In the genomic region with DNA sequence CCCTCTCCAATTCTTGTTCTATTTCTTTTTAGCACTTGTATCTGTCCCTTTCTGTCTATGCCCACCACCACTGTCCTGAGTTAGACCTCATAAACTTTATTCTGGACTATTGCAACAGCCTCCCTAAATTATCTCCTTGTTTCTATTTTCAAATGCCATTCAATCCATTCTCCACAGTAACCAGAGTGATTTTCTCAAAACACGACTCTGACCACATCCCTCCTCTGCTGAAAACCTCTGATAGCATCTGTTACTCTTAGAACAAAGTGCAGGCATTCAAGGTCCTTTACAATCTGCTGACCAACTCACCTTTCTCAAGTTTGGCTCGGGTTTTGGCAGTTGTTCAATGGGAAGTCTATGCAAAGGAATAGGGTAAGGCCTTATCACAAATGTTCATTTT, we compare ENCODE assay signal across 23 cellular contexts. TPM values are rescaled to one million over a fixed set of nuclear protein-coding genes. Genes with fewer than 3 reads are reported as not detected.
A peak's percentile ranks its signal among the peaks of the same experiment; 100 is the strongest.
DNase-seq lines count a peak whose midpoint lies in the region; ATAC-seq, FAIRE-seq and TF ChIP-seq lines count a peak whose summit lies in the region.
"Had no signal": no experiment of that assay in that cellular context is flagged by ENCODE, and none has a peak within 500 bp of the region (broad histone marks: within the 10 kb centered on the region; RNA-seq: fewer than 3 reads in every experiment).

No MANE protein-coding gene starts in this region.

- no peak for DNase-seq in activated naive CD8-positive, alpha-beta T cell treated with anti-CD3 and anti-CD28 coated beads, Interleukin-2, amount 10 ng/mL, durations not matched to agents 7 days and 5 days
- no peak for DNase-seq in activated naive CD8-positive, alpha-beta T cell treated with anti-CD3 and anti-CD28 coated beads, Interleukin-2, amount 50 U/mL, for 24 hours
- DNase-seq in M059J (ENCODE audit: low read depth) = peak; percentile 59
- no peak for DNase-seq in K562 (ENCODE audit: extremely low read depth in 1 of 4, low spot score in 3 of 4)
- DNase-seq in pancreas = peak in 2 of 6 donors; percentile 30 to 38
- no peak for DNase-seq in SHP77 treated with DMSO at 0.1 percent for 48 hours (lab: John Stamatoyannopoulos, UW)
- no peak for DNase-seq in NCI-H1092 (lab: John Stamatoyannopoulos, UW)
- DNase-seq: activated gamma-delta T cell, amygdala, C1 segment of cervical spinal cord, esophagus squamous epithelium, islet precursor cell, NCI-H1436 treated with DMSO at 0.1 percent for 48 hours, NCI-H510A treated with DMSO at 0.1 percent for 48 hours, stomach, tibial artery had no signal

- H2AFZ ChIP-seq in K562 (ENCODE audit: low read depth, low read length) = no peak overlapping the region
- H2AFZ ChIP-seq: neural progenitor cell had no signal

- H3K9me3 Mint-ChIP-seq in activated naive CD8-positive, alpha-beta T cell treated with anti-CD3 and anti-CD28 coated beads, Interleukin-2, amount 10 ng/mL, durations not matched to agents 7 days and 5 days = peaks cover 5% of the 10 kb centered on the region
- H3K9me3 Mint-ChIP-seq in activated naive CD8-positive, alpha-beta T cell treated with anti-CD3 and anti-CD28 coated beads, Interleukin-2, amount 50 U/mL, for 24 hours = no peaks in the 10 kb centered on the region
- H3K9me3 Mint-ChIP-seq: neural progenitor cell had no signal

- H3K4me1 ChIP-seq in K562 (replicated peaks in 1 of 2; ENCODE audit: control insufficient read depth in 2 of 2, insufficient read depth in 2 of 2, low read length in 2 of 2) = no peaks in the 10 kb centered on the region; a peak in 1 of 5 replicates
- no peaks in the 10 kb centered on the region for H3K4me1 ChIP-seq in pancreas
- H3K4me1 ChIP-seq: neural progenitor cell, prostate gland, stomach, tibial artery had no signal

- H3K36me3 ChIP-seq in K562 (ENCODE audit: control insufficient read depth, insufficient read depth, low read length) = no peaks in the 10 kb centered on the region
- no peaks in the 10 kb centered on the region for H3K36me3 ChIP-seq in pancreas
- H3K36me3 ChIP-seq: esophagus squamous epithelium, neural progenitor cell, prostate gland, stomach, tibial artery had no signal

- no peak overlapping the region for H3K4me2 ChIP-seq in K562 (ENCODE audit: insufficient read depth, low read length)
- H3K4me2 ChIP-seq: neural progenitor cell had no signal

- CTCF ChIA-PET in K562 (lab: Yijun Ruan, JAX; ENCODE audit: low intra/inter-chr PET ratio) = no interaction called here

- 1% methylated on average over 2 of the region's 2 CpGs for WGBS in K562 (ENCODE audit: insufficient coverage, low coverage, missing lambda C conversion rate)
- 7 to 12% methylated on average over 2 of the region's 2 CpGs for WGBS in pancreas, 2 donors

- no peak for TF ChIP-seq POLR2A in K562 (conservative IDR thresholded peaks at IDR 0.05)

- H3K4me3 ChIP-seq in K562 (no peak overlapping the region), pancreas (no peak overlapping the region)
- H3K4me3 ChIP-seq: esophagus squamous epithelium, neural progenitor cell, prostate gland, stomach, tibial artery had no signal

- in situ Hi-C loops in K562 (cut with MboI) = no loop called here

- H3K27me3 ChIP-seq in K562 (ENCODE audit: control insufficient read depth in 2 of 2, insufficient read depth in 2 of 2, low read length in 2 of 2) (0 out of 5 replicates have a peak, but pooled peaks cover 0 to 4% of the 10 kb centered on the region in 2 experiments), pancreas (no peaks in the 10 kb centered on the region)
- H3K27me3 ChIP-seq: neural progenitor cell, stomach had no signal

- peak overlapping the region; percentile 66 for H3K27ac Mint-ChIP-seq in activated naive CD8-positive, alpha-beta T cell treated with anti-CD3 and anti-CD28 coated beads, Interleukin-2, amount 10 ng/mL, durations not matched to agents 7 days and 5 days
- no peak overlapping the region for H3K27ac Mint-ChIP-seq in activated naive CD8-positive, alpha-beta T cell treated with anti-CD3 and anti-CD28 coated beads, Interleukin-2, amount 50 U/mL, for 24 hours
- H3K27ac Mint-ChIP-seq: neural progenitor cell had no signal

- no TSS peak for BruUV-seq in K562 (replicated peaks; lab: Mats Ljungman, UMichigan)

- peaks cover 2% of the 10 kb centered on the region for H3K27me3 Mint-ChIP-seq in activated naive CD8-positive, alpha-beta T cell treated with anti-CD3 and anti-CD28 coated beads, Interleukin-2, amount 10 ng/mL, durations not matched to agents 7 days and 5 days
- H3K27me3 Mint-ChIP-seq in activated naive CD8-positive, alpha-beta T cell treated with anti-CD3 and anti-CD28 coated beads, Interleukin-2, amount 50 U/mL, for 24 hours = no peaks in the 10 kb centered on the region

- H3K9me3 ChIP-seq in K562 (replicated peaks; ENCODE audit: control insufficient read depth, insufficient read depth, low read depth, low read length) (no peaks in the 10 kb centered on the region; the same call in 1 of the 2 replicates), pancreas (no peaks in the 10 kb centered on the region)
- H3K9me3 ChIP-seq: esophagus squamous epithelium, prostate gland, stomach, tibial artery had no signal

- POLR2A ChIA-PET in activated naive CD8-positive, alpha-beta T cell treated with anti-CD3 and anti-CD28 coated beads, Interleukin-2, amount 10 ng/mL, durations not matched to agents 7 days and 5 days (lab: Charles Lee) = no interaction called here
- POLR2A ChIA-PET in K562 (lab: Yijun Ruan, JAX) = no interaction called here

- H3K4me3 Mint-ChIP-seq in activated naive CD8-positive, alpha-beta T cell treated with anti-CD3 and anti-CD28 coated beads, Interleukin-2, amount 10 ng/mL, durations not matched to agents 7 days and 5 days = peak overlapping the region; percentile 22
- no peak overlapping the region for H3K4me3 Mint-ChIP-seq in activated naive CD8-positive, alpha-beta T cell treated with anti-CD3 and anti-CD28 coated beads, Interleukin-2, amount 50 U/mL, for 24 hours
- H3K4me3 Mint-ChIP-seq: neural progenitor cell had no signal

- no peak for TF ChIP-seq RAD21 in K562 (CRISPR knock-in tag; conservative IDR thresholded peaks at IDR 0.05 in 1 of 2, IDR thresholded peaks at IDR 0.05 in 1 of 2)

- H3K9ac ChIP-seq in K562 (ENCODE audit: insufficient read depth in 1 of 2, low read depth in 2 of 2, low read length in 2 of 2) = no peak overlapping the region
- H3K9ac ChIP-seq: neural progenitor cell had no signal

- intact Hi-C loops in K562 (cut with micrococcal nuclease) (no loop called here), pancreas (cut with DNase I) (no loop called here)

- no peaks in the 10 kb centered on the region for H3K9me1 ChIP-seq in K562 (ENCODE audit: control insufficient read depth, insufficient read depth, low read length)

- no peaks in the 10 kb centered on the region for H4K20me1 ChIP-seq in K562 (replicated peaks; ENCODE audit: control insufficient read depth, insufficient read depth, low read length)

- TF ChIP-seq CTCF in K562 (IDR thresholded peaks at IDR 0.05 in 2 of 3, conservative IDR thresholded peaks at IDR 0.05 in 1 of 3; ENCODE audit: insufficient read depth in 2 of 3, low read depth in 1 of 3, low read length in 3 of 3) = no peak
- no peak for TF ChIP-seq CTCF in pancreas (IDR thresholded peaks at IDR 0.05)

- H3K36me3 Mint-ChIP-seq in activated naive CD8-positive, alpha-beta T cell treated with anti-CD3 and anti-CD28 coated beads, Interleukin-2, amount 10 ng/mL, durations not matched to agents 7 days and 5 days = peaks cover 8% of the 10 kb centered on the region
- H3K36me3 Mint-ChIP-seq in activated naive CD8-positive, alpha-beta T cell treated with anti-CD3 and anti-CD28 coated beads, Interleukin-2, amount 50 U/mL, for 24 hours (ENCODE audit: low read depth) = no peaks in the 10 kb centered on the region
- H3K36me3 Mint-ChIP-seq: neural progenitor cell had no signal

- ATAC-seq in activated naive CD8-positive, alpha-beta T cell treated with anti-CD3 and anti-CD28 coated beads, Interleukin-2, amount 10 ng/mL, durations not matched to agents 7 days and 5 days (ENCODE audit: low read depth) = peak; percentile 60
- ATAC-seq in activated naive CD8-positive, alpha-beta T cell treated with anti-CD3 and anti-CD28 coated beads, Interleukin-2, amount 50 U/mL, for 24 hours = no peak
- ATAC-seq in K562 (no peak), pancreas (peak; percentile 39 to 73 (median 63)), HG03135 (IDR thresholded peaks at IDR 0.05; ENCODE audit: unreplicated experiment) (no peak)

- no peak for FAIRE-seq in K562 (lab: Jason Lieb, UNC)
- FAIRE-seq in pancreas (lab: Jason Lieb, UNC) = no peak
- FAIRE-seq: D721Med, GM19239 had no signal

- H3K27ac ChIP-seq in K562 (ENCODE audit: extremely low read depth, low read depth, low read length) = no peak overlapping the region
- H3K27ac ChIP-seq in pancreas = no peak overlapping the region
- H3K27ac ChIP-seq: esophagus squamous epithelium, neural progenitor cell, prostate gland, stomach, tibial artery had no signal

- peaks cover 21% of the 10 kb centered on the region for H3K4me1 Mint-ChIP-seq in activated naive CD8-positive, alpha-beta T cell treated with anti-CD3 and anti-CD28 coated beads, Interleukin-2, amount 10 ng/mL, durations not matched to agents 7 days and 5 days
- H3K4me1 Mint-ChIP-seq in activated naive CD8-positive, alpha-beta T cell treated with anti-CD3 and anti-CD28 coated beads, Interleukin-2, amount 50 U/mL, for 24 hours = peaks cover 7% of the 10 kb centered on the region

- no peaks in the 10 kb centered on the region for H3K79me2 ChIP-seq in K562 (ENCODE audit: control insufficient read depth, insufficient read depth, low read length)

- no peak for TF ChIP-seq EP300 in K562 (IDR thresholded peaks at IDR 0.05; ENCODE audit: low read length)

RNA-seq across cellular contexts. Expression of gene GPX7, which starts 22.8 kb away (rescaled TPM):
- total RNA-seq in activated naive CD8-positive, alpha-beta T cell treated with anti-CD3 and anti-CD28 coated beads, Interleukin-2, amount 10 ng/mL, durations not matched to agents 7 days and 5 days = 10 to 100 TPM; 13.5 to 13.9 TPM
- 7.7 and 8.7 TPM in 2 replicates for total RNA-seq in M059J (2014; rRNA removed; shearing (Covaris generic))
- not detected in 2 replicates for total RNA-seq in K562 (2011; cell fraction: chromatin; rRNA removed; ENCODE audit: low replicate concordance)
- total RNA-seq in K562 (2011; cell fraction: nucleolus; rRNA removed) = not detected in 2 replicates
- total RNA-seq in K562 (2011; cell fraction: nucleoplasm; rRNA removed) = not detected in 2 replicates
- total RNA-seq in K562 (2014; rRNA removed) (not detected in 2 replicates), K562 (2014; rRNA removed; fragmentation: Illumina TruSeq; extraction: Trizol) (not detected in 2 replicates), K562 (2015; rRNA removed; fragmentation: Illumina TruSeq; extraction: Trizol) (not detected in 2 replicates), K562 (2021) (not detected in 2 replicates), pancreas (10 to 100 TPM in 1 of 6 donors, 1 to 10 TPM in 5; 3.4 to 14.6 (median 7.7) TPM)
- polyA plus RNA-seq in K562 (2011; rRNA removed) (0.07 TPM in 1 of 2 replicates, not detected in the other), K562 (2014; fragmentation: Illumina TruSeq; extraction: Trizol) (not detected in 2 replicates), K562 (2014; fragmentation: Nextera tagmentation; extraction: Ambion mirVana) (under 1 TPM in 1 of 2 experiments, not detected in 1; 0.08 TPM), K562 (2014; rRNA removed) (not detected in 2 replicates), pancreas (10 to 100 TPM in 1 of 2 donors, 1 to 10 TPM in 1; 8.8 to 11.2 TPM)
- polyA plus RNA-seq in K562 (2011; cell fraction: cytosol; rRNA removed) = 0.13 TPM in 1 of 2 replicates, not detected in the other
- 0.13 TPM in 1 of 2 replicates, not detected in the other for polyA plus RNA-seq in K562 (2011; cell fraction: nucleus; rRNA removed)
- polyA plus RNA-seq in K562 (2012) = not detected in 2 replicates
- polyA minus RNA-seq in K562 (2011; rRNA and poly(A)+ RNA removed) = not detected in 2 replicates
- not detected in 2 replicates for polyA minus RNA-seq in K562 (2011; cell fraction: cytosol; rRNA and poly(A)+ RNA removed)
- not detected in 2 replicates for polyA minus RNA-seq in K562 (2011; cell fraction: nucleus; rRNA and poly(A)+ RNA removed)

RNA-seq across cellular contexts. Expression of gene TUT4, which starts 26.5 kb away (rescaled TPM):
- total RNA-seq in activated naive CD8-positive, alpha-beta T cell treated with anti-CD3 and anti-CD28 coated beads, Interleukin-2, amount 10 ng/mL, durations not matched to agents 7 days and 5 days = 100 to 1,000 TPM; 104 to 110 TPM
- total RNA-seq in M059J (2014; rRNA removed; shearing (Covaris generic)) = 12.7 and 22.3 TPM in 2 replicates
- total RNA-seq in K562 (2011; cell fraction: chromatin; rRNA removed; ENCODE audit: low replicate concordance) = 60.5 and 255 TPM in 2 replicates
- 24.2 and 38.3 TPM in 2 replicates for total RNA-seq in K562 (2011; cell fraction: nucleolus; rRNA removed)
- total RNA-seq in K562 (2011; cell fraction: nucleoplasm; rRNA removed) = 89.5 and 141 TPM in 2 replicates
- total RNA-seq in K562 (2014; rRNA removed) = 35.5 and 55.5 TPM in 2 replicates
- total RNA-seq in K562 (2014; rRNA removed; fragmentation: Illumina TruSeq; extraction: Trizol) = 41.9 and 44.2 TPM in 2 replicates
- total RNA-seq in K562 (2015; rRNA removed; fragmentation: Illumina TruSeq; extraction: Trizol) = 36.7 and 37.2 TPM in 2 replicates
- total RNA-seq in K562 (2021) = 38.7 and 39.3 TPM in 2 replicates
- polyA plus RNA-seq in K562 (2011; rRNA removed) = 24.6 and 52.8 TPM in 2 replicates
- 28.2 and 28.9 TPM in 2 replicates for polyA plus RNA-seq in K562 (2011; cell fraction: cytosol; rRNA removed)
- polyA plus RNA-seq in K562 (2011; cell fraction: nucleus; rRNA removed) = 115 and 131 TPM in 2 replicates
- 32.5 and 37.8 TPM in 2 replicates for polyA plus RNA-seq in K562 (2012)
- 49.3 and 53.5 TPM in 2 replicates for polyA plus RNA-seq in K562 (2014; fragmentation: Illumina TruSeq; extraction: Trizol)
- 10 to 100 TPM; 15.8 to 21.3 TPM for polyA plus RNA-seq in K562 (2014; fragmentation: Nextera tagmentation; extraction: Ambion mirVana)
- 40.8 and 42.4 TPM in 2 replicates for polyA plus RNA-seq in K562 (2014; rRNA removed)
- 30.2 and 49.0 TPM in 2 replicates for polyA minus RNA-seq in K562 (2011; rRNA and poly(A)+ RNA removed)
- polyA minus RNA-seq in K562 (2011; cell fraction: cytosol; rRNA and poly(A)+ RNA removed) = 21.8 and 24.9 TPM in 2 replicates
- 36.6 and 52.9 TPM in 2 replicates for polyA minus RNA-seq in K562 (2011; cell fraction: nucleus; rRNA and poly(A)+ RNA removed)
- total RNA-seq in pancreas = 10 to 100 TPM; 17.6 to 40.8 (median 24.1) TPM
- 10 to 100 TPM; 17.4 to 34.5 TPM for polyA plus RNA-seq in pancreas

RNA-seq across cellular contexts. Expression of gene SHISAL2A, which starts 53.6 kb away (rescaled TPM):
- 10 to 100 TPM; 27.9 to 28.8 TPM for total RNA-seq in activated naive CD8-positive, alpha-beta T cell treated with anti-CD3 and anti-CD28 coated beads, Interleukin-2, amount 10 ng/mL, durations not matched to agents 7 days and 5 days
- total RNA-seq in M059J (2014; rRNA removed; shearing (Covaris generic)) = 0.15 TPM in 1 of 2 replicates, not detected in the other
- not detected in 2 replicates for total RNA-seq in K562 (2011; cell fraction: chromatin; rRNA removed; ENCODE audit: low replicate concordance)
- total RNA-seq in K562 (2011; cell fraction: nucleolus; rRNA removed) = not detected in 2 replicates
- total RNA-seq in K562 (2011; cell fraction: nucleoplasm; rRNA removed) = not detected in 2 replicates
- total RNA-seq in K562 (2014; rRNA removed) (not detected in 2 replicates), K562 (2014; rRNA removed; fragmentation: Illumina TruSeq; extraction: Trizol) (not detected in 2 replicates), K562 (2015; rRNA removed; fragmentation: Illumina TruSeq; extraction: Trizol) (not detected in 2 replicates), K562 (2021) (0.11 TPM in 1 of 2 replicates, not detected in the other), pancreas (under 1 TPM in 4 of 6 donors, not detected in 2; 0.28 to 0.66 (median 0.51) TPM)
- polyA plus RNA-seq in K562 (2011; rRNA removed) (not detected in 2 replicates), K562 (2014; fragmentation: Illumina TruSeq; extraction: Trizol) (not detected in 2 replicates), K562 (2014; fragmentation: Nextera tagmentation; extraction: Ambion mirVana) (not detected), K562 (2014; rRNA removed) (not detected in 2 replicates), pancreas (under 1 TPM in 1 of 2 donors, not detected in 1; 0.19 TPM)
- not detected in 2 replicates for polyA plus RNA-seq in K562 (2011; cell fraction: cytosol; rRNA removed)
- not detected in 2 replicates for polyA plus RNA-seq in K562 (2011; cell fraction: nucleus; rRNA removed)
- polyA plus RNA-seq in K562 (2012) = not detected in 2 replicates
- not detected in 2 replicates for polyA minus RNA-seq in K562 (2011; rRNA and poly(A)+ RNA removed)
- not detected in 2 replicates for polyA minus RNA-seq in K562 (2011; cell fraction: cytosol; rRNA and poly(A)+ RNA removed)
- polyA minus RNA-seq in K562 (2011; cell fraction: nucleus; rRNA and poly(A)+ RNA removed) = not detected in 2 replicates
- total RNA-seq: cardiac septum, lower leg skin had no signal

Comparison
In these comparisons a context has a peak if more than half of its experiments do, and no peak if none do; other contexts are left out.
1. ATAC-seq: peak in activated naive CD8-positive, alpha-beta T cell treated with anti-CD3 and anti-CD28 coated beads, Interleukin-2, amount 10 ng/mL, durations not matched to agents 7 days and 5 days (single experiment) and pancreas (4 of 4); none in activated naive CD8-positive, alpha-beta T cell treated with anti-CD3 and anti-CD28 coated beads, Interleukin-2, amount 50 U/mL, for 24 hours (single experiment), K562 (single experiment) and HG03135 (single experiment).
2. RNA of gene SHISAL2A, which starts 53.6 kb away (total RNA-seq): 27.9 to 28.8 TPM in activated naive CD8-positive, alpha-beta T cell treated with anti-CD3 and anti-CD28 coated beads, Interleukin-2, amount 10 ng/mL, durations not matched to agents 7 days and 5 days; 0.28 to 0.66 TPM in pancreas, 0.15 TPM in M059J and 0.11 TPM in K562; every median in the first group is over 10 times any median in the second.